8 cellular contexts compared by ENCODE assay signal in genomic region chr3:40580494-40581091, GRCh38. TPM values are rescaled to one million over a fixed set of nuclear protein-coding genes. Genes with fewer than 3 reads are reported as not detected.
DNase-seq lines count a peak whose midpoint lies in the region; ATAC-seq, FAIRE-seq and TF ChIP-seq lines count a peak whose summit lies in the region.

No MANE protein-coding gene starts in this region.

- peaks cover 3% of the 10 kb centered on the region for H3K9me3 Mint-ChIP-seq in WTC11

- FAIRE-seq in bronchial epithelial cell (lab: Jason Lieb, UNC) = peak; percentile 83

- no peaks in the 10 kb centered on the region for H3K36me3 ChIP-seq in bronchial epithelial cell (ENCODE audit: control insufficient read depth, insufficient read depth, low read length)

- CTCF ChIA-PET in WTC11 (lab: Charles Lee) = interaction anchor here (0.6 to 2.5 kb wide), 17 partner anchors 9 to 1112 kb away, joined by 3 to 7 read pairs (median 3); partner anchors contain the start of genes ENTPD3 and ZNF620

- no peak overlapping the region for H3K4me3 Mint-ChIP-seq in WTC11

- peaks cover 26% of the 10 kb centered on the region for H3K4me1 Mint-ChIP-seq in WTC11

- peaks cover 5% of the 10 kb centered on the region; the same call in 1 of the 2 replicates for H3K27me3 Mint-ChIP-seq in WTC11 (ENCODE audit: low read depth)

- H3K36me3 Mint-ChIP-seq in WTC11 = no peaks in the 10 kb centered on the region

- peak; percentile 95 for TF ChIP-seq CTCF in WTC11 (IDR thresholded peaks at IDR 0.05)
- peak; percentile 95 for TF ChIP-seq CTCF in bronchial epithelial cell (IDR thresholded peaks at IDR 0.05; ENCODE audit: insufficient read depth, low read length, severe bottlenecking)

- no peaks in the 10 kb centered on the region for H3K27me3 ChIP-seq in bronchial epithelial cell (ENCODE audit: control insufficient read depth, insufficient read depth, low read length)

- ATAC-seq in HG02588 (IDR thresholded peaks at IDR 0.05; ENCODE audit: unreplicated experiment) (peak; percentile 52), WTC11 (peak; percentile 88), GM18520 (IDR thresholded peaks at IDR 0.05; ENCODE audit: unreplicated experiment) (no peak)

- H3K27ac Mint-ChIP-seq in WTC11 = no peak overlapping the region

- POLR2A ChIA-PET in WTC11 (lab: Charles Lee) = no interaction called here

- H3K4me3 ChIP-seq in bronchial epithelial cell (ENCODE audit: low read depth, low read length) = no peak overlapping the region

- DNase-seq in ELR (ENCODE audit: low read depth) (peak; percentile 72), NCI-H2171 (lab: John Stamatoyannopoulos, UW) (peak; percentile 26), WTC11 (ENCODE audit: low spot score) (peak; percentile 85), bronchial epithelial cell (ENCODE audit: low read depth) (peak; percentile 55), kidney tubule cell (ENCODE audit: low spot score) (peak; percentile 66)
- peak; percentile 57 to 64 for DNase-seq in stimulated activated CD4-positive, alpha-beta T cell treated with anti-CD3 and anti-CD28 coated beads, Interleukin-2, amount 100 ng/mL, for 48 hours

TF ChIP-seq in WTC11, 78 proteins besides CTCF, POLR2A, EP300 and RAD21:
- TF ChIP-seq CREM (CRISPR knock-in tag; IDR thresholded peaks at IDR 0.05) (no peak), NFYB (CRISPR knock-in tag; conservative IDR thresholded peaks at IDR 0.05; ENCODE audit: low read depth) (no peak), GABPB1 (CRISPR knock-in tag; IDR thresholded peaks at IDR 0.05) (no peak), TP53 (CRISPR knock-in tag; IDR thresholded peaks at IDR 0.05) (no peak), ZNF425 (CRISPR knock-in tag; conservative IDR thresholded peaks at IDR 0.05) (no peak), NFE2L1 (CRISPR knock-in tag; IDR thresholded peaks at IDR 0.05) (no peak), ZNF138 (CRISPR knock-in tag; conservative IDR thresholded peaks at IDR 0.05) (no peak), ZNF512 (CRISPR knock-in tag; IDR thresholded peaks at IDR 0.05; ENCODE audit: borderline replicate concordance) (no peak), E2F1 (CRISPR knock-in tag; IDR thresholded peaks at IDR 0.05) (no peak), FOXJ3 (CRISPR knock-in tag; IDR thresholded peaks at IDR 0.05; ENCODE audit: borderline replicate concordance) (no peak), ZNF317 (CRISPR knock-in tag; IDR thresholded peaks at IDR 0.05; ENCODE audit: borderline replicate concordance, low read depth) (no peak), ZNF219 (CRISPR knock-in tag; IDR thresholded peaks at IDR 0.05; ENCODE audit: borderline replicate concordance) (no peak), SMAD4 (CRISPR knock-in tag; IDR thresholded peaks at IDR 0.05) (no peak), PREB (CRISPR knock-in tag; IDR thresholded peaks at IDR 0.05; ENCODE audit: borderline replicate concordance) (no peak), MLX (CRISPR knock-in tag; IDR thresholded peaks at IDR 0.05) (no peak), MYBL2 (CRISPR knock-in tag; IDR thresholded peaks at IDR 0.05) (no peak), ATF1 (CRISPR knock-in tag; IDR thresholded peaks at IDR 0.05) (no peak), ARID4B (CRISPR knock-in tag; IDR thresholded peaks at IDR 0.05; ENCODE audit: borderline replicate concordance) (no peak)

RNA-seq across cellular contexts. Expression of gene ZNF621, which starts 55.8 kb away (rescaled TPM):
- total RNA-seq in WTC11 (2021) (17.7 to 20.5 TPM (median 20.0 TPM) in 3 replicates), bronchial epithelial cell (12.9 and 14.5 TPM in 2 replicates)

Comparison
In these comparisons a context has a peak if more than half of its experiments do, and no peak if none do; other contexts are left out.
1. DNase-seq: peak in every context shown above with its lines; median percentile 85 in WTC11; 72 in ELR; 66 in kidney tubule cell; 60 in stimulated activated CD4-positive, alpha-beta T cell treated with anti-CD3 and anti-CD28 coated beads, Interleukin-2, amount 100 ng/mL, for 48 hours; 55 in bronchial epithelial cell; 26 in NCI-H2171.